ENCODE assay signal across 24 cellular contexts in the genomic region with DNA sequence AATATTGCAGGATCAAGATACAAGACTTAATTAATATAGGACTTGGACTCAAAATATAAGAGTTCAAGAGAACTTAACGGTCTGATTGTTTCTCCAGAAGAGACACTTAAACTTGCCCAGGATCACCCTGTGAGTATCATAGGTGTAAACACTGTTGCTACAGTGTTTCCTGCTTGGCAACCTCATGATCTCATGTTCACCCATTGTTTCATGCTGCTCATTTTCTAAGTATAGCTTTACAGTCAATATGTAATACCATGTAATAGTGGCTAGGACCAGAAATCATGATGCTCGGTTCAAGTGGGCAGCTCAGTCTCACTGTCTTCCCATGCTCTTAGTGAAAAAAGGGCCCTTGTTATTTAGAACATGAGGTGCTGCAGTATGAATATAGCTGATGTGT.
DNase-seq lines count a peak whose midpoint lies in the region; ATAC-seq, FAIRE-seq and TF ChIP-seq lines count a peak whose summit lies in the region.
"Had no signal": no experiment of that assay in that cellular context is flagged by ENCODE, and none has a peak within 500 bp of the region (broad histone marks: within the 10 kb centered on the region; RNA-seq: fewer than 3 reads in every experiment).

No MANE protein-coding gene starts in this region.

- H3K4me2 ChIP-seq in GM12878 (ENCODE audit: control insufficient read depth, insufficient read depth) = no peak overlapping the region

- H3K4me3 ChIP-seq in right atrium auricular region (no peak overlapping the region), GM12878 (no peak overlapping the region), epithelial cell of esophagus (ENCODE audit: low read length) (no peak overlapping the region), mucosa of descending colon (no peak overlapping the region)
- H3K4me3 ChIP-seq: GM23248, SJCRH30 had no signal

- TF ChIP-seq CTCF in right atrium auricular region (IDR thresholded peaks at IDR 0.05) (no peak), GM12878 (IDR thresholded peaks at IDR 0.05 in 2 of 3, conservative IDR thresholded peaks at IDR 0.05 in 1 of 3; ENCODE audit: control insufficient read depth in 2 of 3, extremely low read depth in 1 of 3, insufficient read depth in 1 of 3, low read depth in 3 of 3, low read length in 3 of 3) (no peak), epithelial cell of esophagus (IDR thresholded peaks at IDR 0.05; ENCODE audit: insufficient read depth, low read depth, low read length, missing control alignments) (no peak), mucosa of descending colon (IDR thresholded peaks at IDR 0.05) (no peak)

- ATAC-seq in Right ventricle myocardium superior (ENCODE audit: poor library complexity) = peak; percentile 52
- ATAC-seq in GM12878 = peak; percentile 40
- ATAC-seq in mucosa of descending colon = peak; percentile 11
- no peak for ATAC-seq in HG03442 (IDR thresholded peaks at IDR 0.05; ENCODE audit: unreplicated experiment)

- no peak for TF ChIP-seq EP300 in GM12878 (IDR thresholded peaks at IDR 0.05; ENCODE audit: borderline replicate concordance in 1 of 2, control insufficient read depth in 1 of 2, low read depth in 2 of 2, low read length in 2 of 2)

- H3K27ac ChIP-seq in right atrium auricular region (no peak overlapping the region), GM12878 (ENCODE audit: control insufficient read depth, insufficient read depth) (no peak overlapping the region)
- H3K27ac ChIP-seq: GM23248 had no signal

- TF ChIP-seq RAD21 in GM12878 (IDR thresholded peaks at IDR 0.05; ENCODE audit: insufficient read depth, low read depth, low read length) = no peak

- WGBS in GM12878 (ENCODE audit: insufficient coverage, insufficient replicate concordance, low lambda C conversion rate, missing lambda C conversion rate) = 100% methylated on average over 2 of the region's 2 CpGs

- peaks cover 2% of the 10 kb centered on the region; the same call in 1 of the 2 replicates for H3K79me2 ChIP-seq in GM12878 (ENCODE audit: control insufficient read depth, insufficient read depth, low read length)

- RAD21 ChIA-PET in GM12878 (lab: Charles Lee; ENCODE audit: unreplicated experiment) = no interaction called here

- FAIRE-seq in GM12878 (lab: Jason Lieb, UNC) = no peak
- FAIRE-seq: G401.6 had no signal

- no peaks in the 10 kb centered on the region for H3K36me3 ChIP-seq in right atrium auricular region
- peaks cover 0 to 8% of the 10 kb centered on the region in 2 experiments; a peak in 2 of 4 replicates for H3K36me3 ChIP-seq in GM12878 (ENCODE audit: control insufficient read depth in 2 of 2, insufficient read depth in 2 of 2, low read length in 1 of 2)
- H3K36me3 ChIP-seq in mucosa of descending colon (ENCODE audit: low read depth) = no peaks in the 10 kb centered on the region
- H3K36me3 ChIP-seq: SJCRH30 had no signal

- no peak overlapping the region for H2AFZ ChIP-seq in GM12878 (ENCODE audit: control insufficient read depth, low read depth, low read length)
- H2AFZ ChIP-seq: GM23248 had no signal

- intact Hi-C loops in Right ventricle myocardium superior (cut with DNase I) = no loop called here
- intact Hi-C loops in GM12878 (cut with micrococcal nuclease; ENCODE audit: unreplicated experiment) = loop anchor here (5.0 kb wide), 1 partner anchor 266 kb away; no protein-coding TSS in a partner anchor
- intact Hi-C loops in mucosa of descending colon (cut with DNase I, micrococcal nuclease) = no loop called here

- TF ChIP-seq POLR2A in GM12878 (IDR thresholded peaks at IDR 0.05; ENCODE audit: low read depth, low read length) = no peak

- no TSS peak for BruUV-seq in GM12878 (replicated peaks; lab: Mats Ljungman, UMichigan)

- POLR2A ChIA-PET in GM12878 (lab: Charles Lee) = no interaction called here

- in situ Hi-C loops in GM12878 (cut with MboI) = no loop called here

- H3K4me1 ChIP-seq in right atrium auricular region (peaks cover 0 to 7% of the 10 kb centered on the region in 2 donors), GM12878 (ENCODE audit: control insufficient read depth, insufficient read depth, low read length) (no peaks in the 10 kb centered on the region; the same call in 1 of the 2 replicates), mucosa of descending colon (ENCODE audit: low read depth) (peaks cover 16% of the 10 kb centered on the region)

- no peaks in the 10 kb centered on the region for H3K9me3 ChIP-seq in right atrium auricular region
- H3K9me3 ChIP-seq in GM12878 (replicated peaks; ENCODE audit: control insufficient read depth, insufficient read depth, low read length) = peaks cover 1% of the 10 kb centered on the region; the same call in 2 of the 3 replicates
- H3K9me3 ChIP-seq in mucosa of descending colon = no peaks in the 10 kb centered on the region
- H3K9me3 ChIP-seq: SJCRH30 had no signal

- H3K9ac ChIP-seq in GM12878 (ENCODE audit: control insufficient read depth, insufficient read depth, low read length) = no peak overlapping the region
- H3K9ac ChIP-seq: GM23248 had no signal

- H3K27me3 ChIP-seq in right atrium auricular region = no peaks in the 10 kb centered on the region
- no peaks in the 10 kb centered on the region for H3K27me3 ChIP-seq in GM12878 (replicated peaks in 1 of 2; ENCODE audit: control insufficient read depth in 2 of 2, insufficient read depth in 2 of 2, low read length in 1 of 2)
- H3K27me3 ChIP-seq: SJCRH30 had no signal

- CTCF ChIA-PET in GM12878 (lab: Yijun Ruan, JAX) = interaction anchor here (0.7 to 1.3 kb wide), 3 partner anchors 9 to 131 kb away, joined by 3 to 4 read pairs (median 3); no protein-coding TSS in a partner anchor

- no peaks in the 10 kb centered on the region for H4K20me1 ChIP-seq in GM12878 (ENCODE audit: control insufficient read depth, insufficient read depth)

- SMC1A ChIA-PET in GM12878 (lab: Charles Lee; ENCODE audit: uncharacterized antibody, unreplicated experiment) = interaction anchor here (0.5 to 1.6 kb wide), 3 partner anchors 10 to 490 kb away, joined by 3 to 4 read pairs (median 3); no protein-coding TSS in a partner anchor

- DNase-seq in Right ventricle myocardium superior (no peak), right atrium auricular region (ENCODE audit: low spot score) (no peak), GM12878 (ENCODE audit: low read depth, low spot score) (no peak), epithelial cell of esophagus (ENCODE audit: low read depth) (peak; percentile 82), mucosa of descending colon (no peak), NCI-H2081 (lab: John Stamatoyannopoulos, UW) (no peak)
- DNase-seq: Calu3; CD4-positive, alpha-beta T cell; DND-41; GM23248; HCEC 1CT; IMR-90; Kasumi-1; MM.1S; NCI-H1105; NCI-H1694 treated with DMSO at 0.1 percent for 48 hours; NCI-H226; NCI-H526 treated with DMSO at 0.1 percent for 48 hours; NK-92 treated with Interleukin-12 subunit alpha and Interleukin-12 subunit beta, amount 100 ng/mL, for 24 hours; OCI-M1; SJCRH30; SW 1271 had no signal

TF ChIP-seq in GM12878, 131 proteins besides CTCF, POLR2A, EP300 and RAD21:
- TF ChIP-seq CEBPB (IDR thresholded peaks at IDR 0.05; ENCODE audit: borderline replicate concordance in 1 of 2, low read depth in 2 of 2, low read length in 2 of 2) (no peak), TARDBP (IDR thresholded peaks at IDR 0.05; ENCODE audit: borderline replicate concordance) (no peak), SRF (IDR thresholded peaks at IDR 0.05; ENCODE audit: low read depth in 2 of 2, low read length in 2 of 2) (no peak)
